ENCODE assay signal across 9 cellular contexts in genomic region chr9:113309204-113309813, GRCh38. TPM values are rescaled to one million over a fixed set of nuclear protein-coding genes. Genes with fewer than 3 reads are reported as not detected.
DNase-seq lines count a peak whose midpoint lies in the region; ATAC-seq and FAIRE-seq lines count a peak whose summit lies in the region.
"Had no signal": no experiment of that assay in that cellular context is flagged by ENCODE, and none has a peak within 500 bp of the region (broad histone marks: within the 10 kb centered on the region; RNA-seq: fewer than 3 reads in every experiment).

No MANE protein-coding gene starts in this region.

- peak; percentile 54 for ATAC-seq in activated T-helper 17 cell treated with anti-CD3 and anti-CD28 coated beads, Interleukin-2, amount 50 U/mL, for 72 hours (replicated peaks)
- ATAC-seq in left ventricle myocardium superior (peak; percentile 67), T-helper 17 cell (no peak)

- no peaks in the 10 kb centered on the region for H3K9me3 ChIP-seq in T-helper 17 cell (ENCODE audit: control insufficient read depth, low read length, poor library complexity, severe bottlenecking)

- H3K36me3 Mint-ChIP-seq in activated T-helper 17 cell treated with anti-CD3 and anti-CD28 coated beads, Interleukin-2, amount 50 U/mL, for 72 hours (ENCODE audit: low read depth): no peaks in the 10 kb centered on the region
- no peaks in the 10 kb centered on the region for H3K36me3 Mint-ChIP-seq in T-helper 17 cell (ENCODE audit: low read depth)

- DNase-seq in Daoy (ENCODE audit: low read depth): peak; percentile 47
- DNase-seq in NCI-H1694 (lab: John Stamatoyannopoulos, UW): peak; percentile 14
- DNase-seq in left ventricle myocardium superior: no peak
- peak; percentile 76 for DNase-seq in superior temporal gyrus (ENCODE audit: extremely low spot score)
- no peak for DNase-seq in NCI-H1048 (lab: John Stamatoyannopoulos, UW)
- no peak for DNase-seq in T-helper 17 cell

- H3K4me1 Mint-ChIP-seq in activated T-helper 17 cell treated with anti-CD3 and anti-CD28 coated beads, Interleukin-2, amount 50 U/mL, for 72 hours: no peaks in the 10 kb centered on the region
- H3K4me1 Mint-ChIP-seq in T-helper 17 cell: no peaks in the 10 kb centered on the region

- peak; percentile 93 for FAIRE-seq in A204.1 (lab: Jason Lieb, UNC)

- intact Hi-C loops in left ventricle myocardium superior (cut with micrococcal nuclease): no loop called here

- H3K4me3 Mint-ChIP-seq in activated T-helper 17 cell treated with anti-CD3 and anti-CD28 coated beads, Interleukin-2, amount 50 U/mL, for 72 hours: no peak overlapping the region
- no peak overlapping the region for H3K4me3 Mint-ChIP-seq in T-helper 17 cell

- H3K27me3 Mint-ChIP-seq in activated T-helper 17 cell treated with anti-CD3 and anti-CD28 coated beads, Interleukin-2, amount 50 U/mL, for 72 hours: peaks cover 3% of the 10 kb centered on the region
- H3K27me3 Mint-ChIP-seq in T-helper 17 cell: peaks cover 4% of the 10 kb centered on the region

- no peak overlapping the region for H3K27ac Mint-ChIP-seq in activated T-helper 17 cell treated with anti-CD3 and anti-CD28 coated beads, Interleukin-2, amount 50 U/mL, for 72 hours
- no peak overlapping the region for H3K27ac Mint-ChIP-seq in T-helper 17 cell

- H3K9me3 Mint-ChIP-seq in activated T-helper 17 cell treated with anti-CD3 and anti-CD28 coated beads, Interleukin-2, amount 50 U/mL, for 72 hours: no peaks in the 10 kb centered on the region

RNA-seq across cellular contexts. Expression of gene RNF183, which starts 6.1 kb away (rescaled TPM):
- not detected in 2 replicates for total RNA-seq in Daoy (2014; rRNA removed; shearing (Covaris generic))
- total RNA-seq in activated T-helper 17 cell treated with anti-CD3 and anti-CD28 coated beads, Interleukin-2, amount 50 U/mL, for 72 hours: 10 to 100 TPM in 1 of 2 donors, 1 to 10 TPM in 1; 1.9 to 10.9 TPM
- total RNA-seq in left ventricle myocardium superior (not detected), T-helper 17 cell (not detected)
- total RNA-seq: temporal lobe had no signal

RNA-seq across cellular contexts. Expression of gene WDR31, which starts 30.8 kb away (rescaled TPM):
- total RNA-seq in Daoy (2014; rRNA removed; shearing (Covaris generic)): 1.1 and 2.3 TPM in 2 replicates
- 1 to 10 TPM; 1.6 to 2.2 TPM for total RNA-seq in activated T-helper 17 cell treated with anti-CD3 and anti-CD28 coated beads, Interleukin-2, amount 50 U/mL, for 72 hours
- 12.9 TPM for total RNA-seq in left ventricle myocardium superior
- total RNA-seq in T-helper 17 cell: under 1 TPM; 0.82 to 0.86 TPM

RNA-seq across cellular contexts. Expression of gene PRPF4, which starts 33.9 kb away (rescaled TPM):
- total RNA-seq in Daoy (2014; rRNA removed; shearing (Covaris generic)): 116 and 125 TPM in 2 replicates
- 10 to 100 TPM; 41.3 to 51.1 TPM for total RNA-seq in activated T-helper 17 cell treated with anti-CD3 and anti-CD28 coated beads, Interleukin-2, amount 50 U/mL, for 72 hours
- 11.7 TPM for total RNA-seq in left ventricle myocardium superior
- 10 to 100 TPM; 17.0 to 17.8 TPM for total RNA-seq in T-helper 17 cell

RNA-seq across cellular contexts. Expression of gene CDC26, which starts 33.9 kb away (rescaled TPM):
- total RNA-seq in Daoy (2014; rRNA removed; shearing (Covaris generic)): 120 and 179 TPM in 2 replicates
- 10 to 100 TPM; 47.0 to 47.9 TPM for total RNA-seq in activated T-helper 17 cell treated with anti-CD3 and anti-CD28 coated beads, Interleukin-2, amount 50 U/mL, for 72 hours
- total RNA-seq in left ventricle myocardium superior (34.9 TPM), T-helper 17 cell (10 to 100 TPM; 20.2 to 22.8 TPM)

RNA-seq across cellular contexts. Expression of gene BSPRY, which starts 40.0 kb away (rescaled TPM):
- not detected in 2 replicates for total RNA-seq in Daoy (2014; rRNA removed; shearing (Covaris generic))
- 10 to 100 TPM in 1 of 2 donors, 1 to 10 TPM in 1; 3.2 to 25.9 TPM for total RNA-seq in activated T-helper 17 cell treated with anti-CD3 and anti-CD28 coated beads, Interleukin-2, amount 50 U/mL, for 72 hours
- total RNA-seq in left ventricle myocardium superior (0.37 TPM), T-helper 17 cell (under 1 TPM in 1 of 2 donors, not detected in 1; 0.32 TPM)

Comparison
In these comparisons a context has a peak if more than half of its experiments do, and no peak if none do; other contexts are left out.
1. DNase-seq: peak in Daoy (single experiment), NCI-H1694 (single experiment) and superior temporal gyrus (single experiment); none in left ventricle myocardium superior (single experiment), NCI-H1048 (single experiment) and T-helper 17 cell (0 of 3).